ENCODE assay signal across 16 cellular contexts in genomic region chr16:29765167-29766032, GRCh38. TPM values are rescaled to one million over a fixed set of nuclear protein-coding genes. Genes with fewer than 3 reads are reported as not detected.
DNase-seq lines count a peak whose midpoint lies in the region; ATAC-seq, FAIRE-seq and TF ChIP-seq lines count a peak whose summit lies in the region.
"Had no signal": no experiment of that assay in that cellular context is flagged by ENCODE, and none has a peak within 500 bp of the region (broad histone marks: within the 10 kb centered on the region; RNA-seq: fewer than 3 reads in every experiment).

No MANE protein-coding gene starts in this region.

- H3K36me3 ChIP-seq in HepG2 (replicated peaks in 1 of 2; ENCODE audit: control insufficient read depth in 1 of 2, insufficient read depth in 2 of 2, low read length in 2 of 2) (no peaks in the 10 kb centered on the region), stomach (no peaks in the 10 kb centered on the region), gastroesophageal sphincter (no peaks in the 10 kb centered on the region)

- intact Hi-C loops in HepG2 (cut with micrococcal nuclease; ENCODE audit: unreplicated experiment) (no loop called here), stomach (cut with DNase I; ENCODE audit: low total_unique reads) (no loop called here)

- peak; percentile 14 for DNase-seq in A172 (ENCODE audit: low spot score)
- DNase-seq in NCI-H526 treated with DMSO at 0.1 percent for 48 hours (lab: John Stamatoyannopoulos, UW), result peak; percentile 45
- peak; percentile 92 for DNase-seq in HepG2 (ENCODE audit: low spot score)
- no peak for DNase-seq in stomach
- DNase-seq in stimulated activated CD4-positive, alpha-beta T cell treated with anti-CD3 and anti-CD28 coated beads, Interleukin-2, amount 100 ng/mL, for 48 hours, result no peak
- DNase-seq in activated T-cell treated with anti-CD3 and anti-CD28 coated beads, Interleukin-2, amount 50 U/mL, for 24 hours, result no peak
- DNase-seq: natural killer cell had no signal

- TF ChIP-seq EP300 in Ishikawa (IDR thresholded peaks at IDR 0.05; ENCODE audit: borderline replicate concordance), result no peak; the same call in 1 of the 2 replicates
- peak; percentile 77 to 93; a peak in 3 of 4 replicates for TF ChIP-seq EP300 in HepG2 (IDR thresholded peaks at IDR 0.05; ENCODE audit: low read depth in 2 of 2, low read length in 2 of 2)
- peak; percentile 91 for TF ChIP-seq EP300 in HepG2 (CRISPR knock-in tag; IDR thresholded peaks at IDR 0.05; ENCODE audit: borderline replicate concordance)
- no peak for TF ChIP-seq EP300 in stomach (IDR thresholded peaks at IDR 0.05)
- no peak for TF ChIP-seq EP300 in gastroesophageal sphincter (IDR thresholded peaks at IDR 0.05)

- H3K79me2 ChIP-seq in HepG2 (ENCODE audit: insufficient read depth, low read length), result no peaks in the 10 kb centered on the region

- H4K20me1 ChIP-seq in HepG2 (ENCODE audit: insufficient read depth, low read length), result no peaks in the 10 kb centered on the region

- no TSS peak for BruUV-seq in HepG2 (replicated peaks; lab: Mats Ljungman, UMichigan)

- no peaks in the 10 kb centered on the region for H3K9me3 ChIP-seq in HepG2 (ENCODE audit: low read length)
- no peaks in the 10 kb centered on the region for H3K9me3 ChIP-seq in stomach
- H3K9me3 ChIP-seq in gastroesophageal sphincter, result no peaks in the 10 kb centered on the region

- TF ChIP-seq POLR2A in HepG2 (IDR thresholded peaks at IDR 0.05; ENCODE audit: insufficient read depth in 1 of 2, low read depth in 2 of 2, low read length in 2 of 2) (no peak), stomach (IDR thresholded peaks at IDR 0.05) (no peak), gastroesophageal sphincter (IDR thresholded peaks at IDR 0.05) (no peak)

- H3K4me2 ChIP-seq in HepG2 (ENCODE audit: low read depth, low read length), result peak overlapping the region; percentile 68

- H3K27me3 Mint-ChIP-seq in activated T-cell treated with anti-CD3 and anti-CD28 coated beads, Interleukin-2, amount 50 U/mL, for 24 hours, result no peaks in the 10 kb centered on the region
- H3K27me3 Mint-ChIP-seq: activated naive CD8-positive, alpha-beta T cell had no signal

- in situ Hi-C loops in HepG2 (cut with HindIII; ENCODE audit: extremely low pct_ligation_motif_present, low pct_unique_long_range_greater_than_20kb), result no loop called here

- no peaks in the 10 kb centered on the region for H3K27me3 ChIP-seq in HepG2 (ENCODE audit: control insufficient read depth in 1 of 2, insufficient read depth in 2 of 2, low read length in 2 of 2)
- peaks cover 0 to 6% (median 0%) of the 10 kb centered on the region in 3 donors for H3K27me3 ChIP-seq in stomach
- H3K27me3 ChIP-seq in gastroesophageal sphincter, result peaks cover 7% of the 10 kb centered on the region

- no peaks in the 10 kb centered on the region for H3K9me3 Mint-ChIP-seq in activated T-cell treated with anti-CD3 and anti-CD28 coated beads, Interleukin-2, amount 50 U/mL, for 24 hours
- H3K9me3 Mint-ChIP-seq: natural killer cell had no signal

- H3K4me1 Mint-ChIP-seq in activated T-cell treated with anti-CD3 and anti-CD28 coated beads, Interleukin-2, amount 50 U/mL, for 24 hours (ENCODE audit: low read depth), result peaks cover 4% of the 10 kb centered on the region

- H3K36me3 Mint-ChIP-seq in activated T-cell treated with anti-CD3 and anti-CD28 coated beads, Interleukin-2, amount 50 U/mL, for 24 hours (ENCODE audit: low read depth), result no peaks in the 10 kb centered on the region
- H3K36me3 Mint-ChIP-seq: activated naive CD8-positive, alpha-beta T cell; natural killer cell had no signal

- TF ChIP-seq CTCF in HepG2 (CRISPR knock-in tag; IDR thresholded peaks at IDR 0.05) (peak; percentile 50), stomach (IDR thresholded peaks at IDR 0.05) (no peak), gastroesophageal sphincter (IDR thresholded peaks at IDR 0.05) (no peak)

- H3K4me3 ChIP-seq in HepG2 (replicated peaks in 1 of 3; ENCODE audit: insufficient read depth in 1 of 3, low read depth in 2 of 3, low read length in 3 of 3), result peak overlapping the region in 1 of 3 experiments; percentile 42; a peak in 1 of 6 replicates
- no peak overlapping the region for H3K4me3 ChIP-seq in stomach
- H3K4me3 ChIP-seq in gastroesophageal sphincter, result no peak overlapping the region
- H3K4me3 ChIP-seq: coronary artery had no signal

- FAIRE-seq in HepG2 (lab: Jason Lieb, UNC), result peak; percentile 91

- POLR2A ChIA-PET in HepG2 (lab: Yijun Ruan, JAX), result interaction anchor here (2.4 kb wide), 1 partner anchor 25 kb away, joined by 11 read pairs; the partner anchor contains the start of gene KIF22

- H3K27ac ChIP-seq in HepG2 (ENCODE audit: extremely low read length, insufficient read depth, low read length) (peak overlapping the region; percentile 66), stomach (no peak overlapping the region), gastroesophageal sphincter (no peak overlapping the region)
- H3K27ac ChIP-seq: coronary artery had no signal

- TF ChIP-seq RAD21 in Ishikawa (IDR thresholded peaks at IDR 0.05; ENCODE audit: low read depth), result no peak; the same call in 1 of the 2 replicates
- TF ChIP-seq RAD21 in HepG2 (CRISPR knock-in tag; IDR thresholded peaks at IDR 0.05), result no peak

- H3K9ac ChIP-seq in HepG2 (ENCODE audit: insufficient read depth, low read depth, low read length), result no peak overlapping the region

- H3K4me1 ChIP-seq in HepG2 (ENCODE audit: insufficient read depth, low read length) (peaks cover 77% of the 10 kb centered on the region), stomach (peaks cover 0 to 12% (median 3%) of the 10 kb centered on the region in 4 donors), gastroesophageal sphincter (no peaks in the 10 kb centered on the region)

- CTCF ChIA-PET in HepG2 (lab: Yijun Ruan, JAX; ENCODE audit: low intra/inter-chr PET ratio, low total read pairs), result no interaction called here

- WGBS in HepG2 (ENCODE audit: low lambda C conversion rate), result 6% methylated on average over 15 of the region's 15 CpGs
- WGBS in stomach, 5 donors, result 45 to 64% (median 49%) methylated on average over 15 of the region's 15 CpGs
- 57 to 69% methylated on average over 5 to 10 of the region's 15 CpGs for WGBS in gastroesophageal sphincter (ENCODE audit: low coverage in 1 of 2), 2 donors

- peak; percentile 93 for ATAC-seq in HepG2
- ATAC-seq in gastroesophageal sphincter, result no peak
- ATAC-seq: natural killer cell had no signal

- H3K27ac Mint-ChIP-seq in activated T-cell treated with anti-CD3 and anti-CD28 coated beads, Interleukin-2, amount 50 U/mL, for 24 hours, result no peak overlapping the region
- H3K27ac Mint-ChIP-seq: activated naive CD8-positive, alpha-beta T cell; natural killer cell had no signal

- H2AFZ ChIP-seq in HepG2 (ENCODE audit: low read length), result no peak overlapping the region

- H3K4me3 Mint-ChIP-seq in activated T-cell treated with anti-CD3 and anti-CD28 coated beads, Interleukin-2, amount 50 U/mL, for 24 hours, result no peak overlapping the region
- H3K4me3 Mint-ChIP-seq: activated naive CD8-positive, alpha-beta T cell; natural killer cell had no signal

RNA-seq across cellular contexts. Expression of gene ZG16, which starts 12.7 kb away (rescaled TPM):
- total RNA-seq in A172 (2014; rRNA removed; shearing (Covaris generic)), result not detected in 2 replicates
- 0.07 and 0.15 TPM in 2 replicates for total RNA-seq in HepG2 (2016; rRNA removed; fragmentation: Illumina TruSeq; extraction: Trizol)
- 0.18 and 0.30 TPM in 2 replicates for total RNA-seq in HepG2 (2016; cell fraction: cytosol; rRNA removed; fragmentation: Illumina TruSeq; extraction: Trizol; ENCODE audit: low read depth)
- 0.09 TPM in 2 replicates for total RNA-seq in HepG2 (2016; cell fraction: insoluble cytoplasmic fraction; rRNA removed; fragmentation: Illumina TruSeq; extraction: Trizol)
- total RNA-seq in HepG2 (2016; cell fraction: membrane; rRNA removed; fragmentation: Illumina TruSeq; extraction: Trizol), result 0.17 and 0.22 TPM in 2 replicates
- total RNA-seq in HepG2 (2016; cell fraction: nucleus; rRNA removed; fragmentation: Illumina TruSeq; extraction: Trizol), result not detected in 2 replicates
- 0.01 and 0.04 TPM in 2 replicates for polyA plus RNA-seq in HepG2 (2011; rRNA removed)
- 0.01 TPM in 1 of 2 replicates, not detected in the other for polyA plus RNA-seq in HepG2 (2011; cell fraction: cytosol; rRNA removed)
- polyA plus RNA-seq in HepG2 (2011; cell fraction: nucleus; rRNA removed), result not detected in 2 replicates
- 0.11 TPM in 1 of 2 replicates, not detected in the other for polyA plus RNA-seq in HepG2 (2012)
- polyA plus RNA-seq in HepG2 (2016; cell fraction: cytosol; fragmentation: Illumina TruSeq; extraction: Trizol; ENCODE audit: low read depth), result 0.35 and 0.42 TPM in 2 replicates
- 0.12 and 0.16 TPM in 2 replicates for polyA plus RNA-seq in HepG2 (2016; cell fraction: insoluble cytoplasmic fraction; fragmentation: Illumina TruSeq; extraction: Trizol; ENCODE audit: low read depth)
- 0.26 and 0.42 TPM in 2 replicates for polyA plus RNA-seq in HepG2 (2016; cell fraction: membrane; fragmentation: Illumina TruSeq; extraction: Trizol; ENCODE audit: low read depth)
- 0.13 TPM in 1 of 2 replicates, not detected in the other for polyA plus RNA-seq in HepG2 (2016; cell fraction: nucleus; fragmentation: Illumina TruSeq; extraction: Trizol; ENCODE audit: insufficient read depth, low read depth)
- 0.05 TPM in 1 of 2 replicates, not detected in the other for polyA minus RNA-seq in HepG2 (2011; rRNA and poly(A)+ RNA removed; ENCODE audit: low replicate concordance)
- polyA minus RNA-seq in HepG2 (2011; cell fraction: cytosol; rRNA and poly(A)+ RNA removed), result not detected in 2 replicates
- not detected in 2 replicates for polyA minus RNA-seq in HepG2 (2011; cell fraction: nucleus; rRNA and poly(A)+ RNA removed)
- total RNA-seq in stomach, result 10 to 100 TPM in 1 of 5 donors, 1 to 10 TPM in 1, not detected in 3; 1.1 to 33.6 TPM
- under 1 TPM in 1 of 3 donors, not detected in 2; 0.76 TPM for polyA plus RNA-seq in stomach
- not detected for total RNA-seq in gastroesophageal sphincter
- total RNA-seq: activated CD8-positive, alpha-beta memory T cell treated with anti-CD3 and anti-CD28 coated beads for 36 hours; LHCN-M2; natural killer cell; skeletal muscle tissue; urinary bladder had no signal
- polyA plus RNA-seq: AG04450, urinary bladder had no signal

RNA-seq across cellular contexts. Expression of gene C16orf54, which starts 19.6 kb away (rescaled TPM):
- 0.09 TPM in 1 of 2 replicates, not detected in the other for total RNA-seq in A172 (2014; rRNA removed; shearing (Covaris generic))
- total RNA-seq in HepG2 (2016; rRNA removed; fragmentation: Illumina TruSeq; extraction: Trizol) (not detected in 2 replicates), stomach (1 to 10 TPM in 2 of 5 donors, under 1 TPM in 1, not detected in 2; 0.37 to 3.5 (median 2.3) TPM), gastroesophageal sphincter (1 to 10 TPM in 2 of 4 donors, under 1 TPM in 2; 0.32 to 2.7 (median 1.3) TPM)
- total RNA-seq in HepG2 (2016; cell fraction: cytosol; rRNA removed; fragmentation: Illumina TruSeq; extraction: Trizol; ENCODE audit: low read depth), result not detected in 2 replicates
- not detected in 2 replicates for total RNA-seq in HepG2 (2016; cell fraction: insoluble cytoplasmic fraction; rRNA removed; fragmentation: Illumina TruSeq; extraction: Trizol)
- not detected in 2 replicates for total RNA-seq in HepG2 (2016; cell fraction: membrane; rRNA removed; fragmentation: Illumina TruSeq; extraction: Trizol)
- not detected in 2 replicates for total RNA-seq in HepG2 (2016; cell fraction: nucleus; rRNA removed; fragmentation: Illumina TruSeq; extraction: Trizol)
- polyA plus RNA-seq in HepG2 (2011; rRNA removed) (not detected in 2 replicates), stomach (under 1 TPM; 0.48 to 1.00 (median 0.92) TPM)
- not detected in 2 replicates for polyA plus RNA-seq in HepG2 (2011; cell fraction: cytosol; rRNA removed)
- polyA plus RNA-seq in HepG2 (2011; cell fraction: nucleus; rRNA removed), result not detected in 2 replicates
- polyA plus RNA-seq in HepG2 (2012), result not detected in 2 replicates
- not detected in 2 replicates for polyA plus RNA-seq in HepG2 (2016; cell fraction: cytosol; fragmentation: Illumina TruSeq; extraction: Trizol; ENCODE audit: low read depth)
- polyA plus RNA-seq in HepG2 (2016; cell fraction: insoluble cytoplasmic fraction; fragmentation: Illumina TruSeq; extraction: Trizol; ENCODE audit: low read depth), result not detected in 2 replicates
- polyA plus RNA-seq in HepG2 (2016; cell fraction: membrane; fragmentation: Illumina TruSeq; extraction: Trizol; ENCODE audit: low read depth), result not detected in 2 replicates
- not detected in 2 replicates for polyA plus RNA-seq in HepG2 (2016; cell fraction: nucleus; fragmentation: Illumina TruSeq; extraction: Trizol; ENCODE audit: insufficient read depth, low read depth)
- not detected in 2 replicates for polyA minus RNA-seq in HepG2 (2011; rRNA and poly(A)+ RNA removed; ENCODE audit: low replicate concordance)
- polyA minus RNA-seq in HepG2 (2011; cell fraction: cytosol; rRNA and poly(A)+ RNA removed), result not detected in 2 replicates
- polyA minus RNA-seq in HepG2 (2011; cell fraction: nucleus; rRNA and poly(A)+ RNA removed), result not detected in 2 replicates
- total RNA-seq: LHCN-M2 had no signal
- polyA plus RNA-seq: AG04450 had no signal

RNA-seq across cellular contexts. Expression of gene KIF22, which starts 25.2 kb away (rescaled TPM):
- total RNA-seq in A172 (2014; rRNA removed; shearing (Covaris generic)), result 118 and 129 TPM in 2 replicates
- total RNA-seq in HepG2 (2016; rRNA removed; fragmentation: Illumina TruSeq; extraction: Trizol), result 103 and 118 TPM in 2 replicates
- 18.5 and 19.7 TPM in 2 replicates for total RNA-seq in HepG2 (2016; cell fraction: cytosol; rRNA removed; fragmentation: Illumina TruSeq; extraction: Trizol; ENCODE audit: low read depth)
- 91.9 and 121 TPM in 2 replicates for total RNA-seq in HepG2 (2016; cell fraction: insoluble cytoplasmic fraction; rRNA removed; fragmentation: Illumina TruSeq; extraction: Trizol)
- total RNA-seq in HepG2 (2016; cell fraction: membrane; rRNA removed; fragmentation: Illumina TruSeq; extraction: Trizol), result 25.3 and 25.9 TPM in 2 replicates
- total RNA-seq in HepG2 (2016; cell fraction: nucleus; rRNA removed; fragmentation: Illumina TruSeq; extraction: Trizol), result 125 and 140 TPM in 2 replicates
- 68.4 and 95.8 TPM in 2 replicates for polyA plus RNA-seq in HepG2 (2011; rRNA removed)
- 37.5 and 70.2 TPM in 2 replicates for polyA plus RNA-seq in HepG2 (2011; cell fraction: cytosol; rRNA removed)
- polyA plus RNA-seq in HepG2 (2011; cell fraction: nucleus; rRNA removed), result 159 and 266 TPM in 2 replicates
- polyA plus RNA-seq in HepG2 (2012), result 32.0 and 51.7 TPM in 2 replicates
- polyA plus RNA-seq in HepG2 (2016; cell fraction: cytosol; fragmentation: Illumina TruSeq; extraction: Trizol; ENCODE audit: low read depth), result 11.4 and 13.1 TPM in 2 replicates
- 85.0 and 106 TPM in 2 replicates for polyA plus RNA-seq in HepG2 (2016; cell fraction: insoluble cytoplasmic fraction; fragmentation: Illumina TruSeq; extraction: Trizol; ENCODE audit: low read depth)
- polyA plus RNA-seq in HepG2 (2016; cell fraction: membrane; fragmentation: Illumina TruSeq; extraction: Trizol; ENCODE audit: low read depth), result 15.8 and 19.2 TPM in 2 replicates
- 240 and 250 TPM in 2 replicates for polyA plus RNA-seq in HepG2 (2016; cell fraction: nucleus; fragmentation: Illumina TruSeq; extraction: Trizol; ENCODE audit: insufficient read depth, low read depth)
- 158 and 325 TPM in 2 replicates for polyA minus RNA-seq in HepG2 (2011; rRNA and poly(A)+ RNA removed; ENCODE audit: low replicate concordance)
- polyA minus RNA-seq in HepG2 (2011; cell fraction: cytosol; rRNA and poly(A)+ RNA removed), result 28.8 and 45.0 TPM in 2 replicates
- 109 and 117 TPM in 2 replicates for polyA minus RNA-seq in HepG2 (2011; cell fraction: nucleus; rRNA and poly(A)+ RNA removed)
- total RNA-seq in stomach, result 100 to 1,000 TPM in 1 of 5 donors, 10 to 100 TPM in 4; 11.1 to 229 (median 26.8) TPM
- 10 to 100 TPM; 53.6 to 88.5 (median 59.2) TPM for polyA plus RNA-seq in stomach
- total RNA-seq in gastroesophageal sphincter, result 10 to 100 TPM in 3 of 4 donors, 1 to 10 TPM in 1; 9.4 to 17.3 (median 12.8) TPM

RNA-seq across cellular contexts. Expression of gene MAZ, which starts 40.9 kb away (rescaled TPM):
- total RNA-seq in A172 (2014; rRNA removed; shearing (Covaris generic)), result 205 and 254 TPM in 2 replicates
- 229 and 277 TPM in 2 replicates for total RNA-seq in HepG2 (2016; rRNA removed; fragmentation: Illumina TruSeq; extraction: Trizol)
- 423 and 431 TPM in 2 replicates for total RNA-seq in HepG2 (2016; cell fraction: cytosol; rRNA removed; fragmentation: Illumina TruSeq; extraction: Trizol; ENCODE audit: low read depth)
- 196 and 286 TPM in 2 replicates for total RNA-seq in HepG2 (2016; cell fraction: insoluble cytoplasmic fraction; rRNA removed; fragmentation: Illumina TruSeq; extraction: Trizol)
- 825 and 837 TPM in 2 replicates for total RNA-seq in HepG2 (2016; cell fraction: membrane; rRNA removed; fragmentation: Illumina TruSeq; extraction: Trizol)
- total RNA-seq in HepG2 (2016; cell fraction: nucleus; rRNA removed; fragmentation: Illumina TruSeq; extraction: Trizol), result 134 and 167 TPM in 2 replicates
- 203 and 255 TPM in 2 replicates for polyA plus RNA-seq in HepG2 (2011; rRNA removed)
- 164 and 235 TPM in 2 replicates for polyA plus RNA-seq in HepG2 (2011; cell fraction: cytosol; rRNA removed)
- polyA plus RNA-seq in HepG2 (2011; cell fraction: nucleus; rRNA removed), result 242 and 334 TPM in 2 replicates
- polyA plus RNA-seq in HepG2 (2012), result 301 and 452 TPM in 2 replicates
- 608 and 677 TPM in 2 replicates for polyA plus RNA-seq in HepG2 (2016; cell fraction: cytosol; fragmentation: Illumina TruSeq; extraction: Trizol; ENCODE audit: low read depth)
- polyA plus RNA-seq in HepG2 (2016; cell fraction: insoluble cytoplasmic fraction; fragmentation: Illumina TruSeq; extraction: Trizol; ENCODE audit: low read depth), result 287 and 420 TPM in 2 replicates
- polyA plus RNA-seq in HepG2 (2016; cell fraction: membrane; fragmentation: Illumina TruSeq; extraction: Trizol; ENCODE audit: low read depth), result 1,001 and 1,210 TPM in 2 replicates
- 330 and 379 TPM in 2 replicates for polyA plus RNA-seq in HepG2 (2016; cell fraction: nucleus; fragmentation: Illumina TruSeq; extraction: Trizol; ENCODE audit: insufficient read depth, low read depth)
- polyA minus RNA-seq in HepG2 (2011; rRNA and poly(A)+ RNA removed; ENCODE audit: low replicate concordance), result 512 and 628 TPM in 2 replicates
- 217 and 237 TPM in 2 replicates for polyA minus RNA-seq in HepG2 (2011; cell fraction: cytosol; rRNA and poly(A)+ RNA removed)
- polyA minus RNA-seq in HepG2 (2011; cell fraction: nucleus; rRNA and poly(A)+ RNA removed), result 59.9 and 60.5 TPM in 2 replicates
- total RNA-seq in stomach, result 100 to 1,000 TPM in 4 of 5 donors, 10 to 100 TPM in 1; 11.7 to 865 (median 117) TPM
- polyA plus RNA-seq in stomach, result 100 to 1,000 TPM in 2 of 3 donors, 10 to 100 TPM in 1; 79.9 to 160 (median 102) TPM
- total RNA-seq in gastroesophageal sphincter, result 100 to 1,000 TPM in 3 of 4 donors, 10 to 100 TPM in 1; 86.3 to 212 (median 116) TPM

RNA-seq across cellular contexts. Expression of gene PRRT2, which starts 46.6 kb away (rescaled TPM):
- total RNA-seq in A172 (2014; rRNA removed; shearing (Covaris generic)), result 3.3 and 7.4 TPM in 2 replicates
- total RNA-seq in HepG2 (2016; rRNA removed; fragmentation: Illumina TruSeq; extraction: Trizol) (0.11 and 0.51 TPM in 2 replicates), stomach (10 to 100 TPM in 1 of 5 donors, 1 to 10 TPM in 2, not detected in 2; 4.0 to 17.4 (median 4.6) TPM), gastroesophageal sphincter (10 to 100 TPM in 1 of 4 donors, 1 to 10 TPM in 3; 4.2 to 13.5 (median 6.0) TPM)
- total RNA-seq in HepG2 (2016; cell fraction: cytosol; rRNA removed; fragmentation: Illumina TruSeq; extraction: Trizol; ENCODE audit: low read depth), result not detected in 2 replicates
- total RNA-seq in HepG2 (2016; cell fraction: insoluble cytoplasmic fraction; rRNA removed; fragmentation: Illumina TruSeq; extraction: Trizol), result 0.76 TPM in 1 of 2 replicates, not detected in the other
- total RNA-seq in HepG2 (2016; cell fraction: membrane; rRNA removed; fragmentation: Illumina TruSeq; extraction: Trizol), result 0.28 TPM in 1 of 2 replicates, not detected in the other
- total RNA-seq in HepG2 (2016; cell fraction: nucleus; rRNA removed; fragmentation: Illumina TruSeq; extraction: Trizol), result 1.1 and 1.4 TPM in 2 replicates
- polyA plus RNA-seq in HepG2 (2011; rRNA removed) (1.1 and 1.8 TPM in 2 replicates), stomach (under 1 TPM in 2 of 3 donors, not detected in 1; 0.62 to 0.83 TPM)
- polyA plus RNA-seq in HepG2 (2011; cell fraction: cytosol; rRNA removed), result 0.31 and 0.38 TPM in 2 replicates
- 16.2 and 16.5 TPM in 2 replicates for polyA plus RNA-seq in HepG2 (2011; cell fraction: nucleus; rRNA removed)
- 1.6 and 1.7 TPM in 2 replicates for polyA plus RNA-seq in HepG2 (2012)
- 0.08 TPM in 1 of 2 replicates, not detected in the other for polyA plus RNA-seq in HepG2 (2016; cell fraction: cytosol; fragmentation: Illumina TruSeq; extraction: Trizol; ENCODE audit: low read depth)
- 0.11 and 0.41 TPM in 2 replicates for polyA plus RNA-seq in HepG2 (2016; cell fraction: insoluble cytoplasmic fraction; fragmentation: Illumina TruSeq; extraction: Trizol; ENCODE audit: low read depth)
- 0.07 and 0.15 TPM in 2 replicates for polyA plus RNA-seq in HepG2 (2016; cell fraction: membrane; fragmentation: Illumina TruSeq; extraction: Trizol; ENCODE audit: low read depth)
- 3.5 and 3.7 TPM in 2 replicates for polyA plus RNA-seq in HepG2 (2016; cell fraction: nucleus; fragmentation: Illumina TruSeq; extraction: Trizol; ENCODE audit: insufficient read depth, low read depth)
- 0.07 and 0.56 TPM in 2 replicates for polyA minus RNA-seq in HepG2 (2011; rRNA and poly(A)+ RNA removed; ENCODE audit: low replicate concordance)
- not detected in 2 replicates for polyA minus RNA-seq in HepG2 (2011; cell fraction: cytosol; rRNA and poly(A)+ RNA removed)
- 1.5 and 2.4 TPM in 2 replicates for polyA minus RNA-seq in HepG2 (2011; cell fraction: nucleus; rRNA and poly(A)+ RNA removed)

Comparison
In these comparisons a context has a peak if more than half of its experiments do, and no peak if none do; other contexts are left out.
1. DNase-seq: peak in A172 (single experiment), NCI-H526 treated with DMSO at 0.1 percent for 48 hours (single experiment) and HepG2 (single experiment); none in stomach (single experiment), stimulated activated CD4-positive, alpha-beta T cell treated with anti-CD3 and anti-CD28 coated beads, Interleukin-2, amount 100 ng/mL, for 48 hours (0 of 2) and activated T-cell treated with anti-CD3 and anti-CD28 coated beads, Interleukin-2, amount 50 U/mL, for 24 hours (single experiment).